In genomic region chr5:151255621-151256286, GRCh38 we compare ENCODE assay signal across 11 cellular contexts. TPM values are rescaled to one million over a fixed set of nuclear protein-coding genes. Genes with fewer than 3 reads are reported as not detected.
A peak's percentile ranks its signal among the peaks of the same experiment; 100 is the strongest.
DNase-seq lines count a peak whose midpoint lies in the region; ATAC-seq, FAIRE-seq and TF ChIP-seq lines count a peak whose summit lies in the region.
"Had no signal": no experiment of that assay in that cellular context is flagged by ENCODE, and none has a peak within 500 bp of the region (broad histone marks: within the 10 kb centered on the region; RNA-seq: fewer than 3 reads in every experiment).

No MANE protein-coding gene starts in this region.

- H3K27ac ChIP-seq in Karpas-422 (ENCODE audit: low read length) = peak overlapping the region; percentile 87

- H3K36me3 ChIP-seq in Karpas-422 (ENCODE audit: insufficient read depth, low read length) = peaks cover 10% of the 10 kb centered on the region; the same call in 1 of the 2 replicates

- peak overlapping the region; percentile 89 for H3K4me2 ChIP-seq in Karpas-422 (ENCODE audit: low read depth, low read length, poor library complexity, severe bottlenecking)

- peak; percentile 91 for DNase-seq in Karpas-422
- DNase-seq in neural crest cell (ENCODE audit: low read depth, low spot score) = no peak
- DNase-seq in NCI-H1694 (lab: John Stamatoyannopoulos, UW) = no peak
- DNase-seq in D721Med (ENCODE audit: insufficient read length, low spot score) = no peak
- no peak for DNase-seq in HEK293T (ENCODE audit: extremely low spot score)
- no peak for DNase-seq in COLO829 (ENCODE audit: low spot score)
- DNase-seq: activated CD4-positive, alpha-beta T cell treated with anti-CD3 and anti-CD28 coated beads, Interleukin-2, amount 50 U/mL, for 48 hours; NCI-H2171; stimulated activated CD4-positive, alpha-beta T cell treated with anti-CD3 and anti-CD28 coated beads, Interleukin-12 subunit alpha, Interleukin-12 subunit beta, amount 100 ng/mL, for 4 hours had no signal

- no peak overlapping the region for H3K27ac Mint-ChIP-seq in neural crest cell (ENCODE audit: unreplicated experiment)

- no peaks in the 10 kb centered on the region for H3K27me3 Mint-ChIP-seq in neural crest cell (ENCODE audit: low read depth)

- peak overlapping the region; percentile 54 for H3K4me3 Mint-ChIP-seq in neural crest cell

- no peaks in the 10 kb centered on the region for H3K9me3 ChIP-seq in Karpas-422 (ENCODE audit: low read length)

- H3K36me3 Mint-ChIP-seq in neural crest cell (ENCODE audit: low read depth) = no peaks in the 10 kb centered on the region

- H3K9ac ChIP-seq in Karpas-422 (ENCODE audit: low read length) = peak overlapping the region; percentile 89

- CTCF ChIA-PET in HEK293T (lab: Yijun Ruan, JAX) = no interaction called here

- peaks cover 73% of the 10 kb centered on the region for H3K79me2 ChIP-seq in Karpas-422 (ENCODE audit: low read length)

- no peak overlapping the region for H2AFZ ChIP-seq in Karpas-422 (ENCODE audit: low read length)

- TF ChIP-seq CTCF in neural crest cell (conservative IDR thresholded peaks at IDR 0.05) (no peak), D721Med (IDR thresholded peaks at IDR 0.05; ENCODE audit: insufficient read depth, missing control alignments) (no peak)

- POLR2A ChIA-PET in HEK293T (lab: Yijun Ruan, JAX) = no interaction called here

- H3K9me2 ChIP-seq in Karpas-422 (replicated peaks; ENCODE audit: insufficient read depth, low read length) = no peaks in the 10 kb centered on the region

- H4K20me1 ChIP-seq in Karpas-422 (ENCODE audit: insufficient read depth, low read depth, low read length) = peaks cover 24% of the 10 kb centered on the region

- H3K4me3 ChIP-seq in Karpas-422 (ENCODE audit: low read length) = peak overlapping the region; percentile 83

- no peak for FAIRE-seq in D721Med (lab: Jason Lieb, UNC)

- no peaks in the 10 kb centered on the region for H3K9me3 Mint-ChIP-seq in neural crest cell

- H3K4me1 Mint-ChIP-seq in neural crest cell = peaks cover 20% of the 10 kb centered on the region

- ATAC-seq in GM18907 (IDR thresholded peaks at IDR 0.05; ENCODE audit: unreplicated experiment) = peak; percentile 41
- ATAC-seq in HG02610 (IDR thresholded peaks at IDR 0.05; ENCODE audit: unreplicated experiment) = peak; percentile 38

- peaks cover 64% of the 10 kb centered on the region for H3K4me1 ChIP-seq in Karpas-422 (ENCODE audit: low read length)

- H3K27me3 ChIP-seq in Karpas-422 (ENCODE audit: low read length) = no peaks in the 10 kb centered on the region

TF ChIP-seq in HEK293T, 16 proteins besides CTCF, POLR2A, EP300 and RAD21:
- TF ChIP-seq L3MBTL2 (conservative IDR thresholded peaks at IDR 0.05) (no peak), FOXK2 (IDR thresholded peaks at IDR 0.05) (no peak), FOXA1 (IDR thresholded peaks at IDR 0.05) (no peak), SUZ12 (IDR thresholded peaks at IDR 0.05) (no peak), HDGF (IDR thresholded peaks at IDR 0.05; ENCODE audit: borderline replicate concordance) (no peak), ELF4 (IDR thresholded peaks at IDR 0.05) (no peak)
- TF ChIP-seq, protein P1, sequence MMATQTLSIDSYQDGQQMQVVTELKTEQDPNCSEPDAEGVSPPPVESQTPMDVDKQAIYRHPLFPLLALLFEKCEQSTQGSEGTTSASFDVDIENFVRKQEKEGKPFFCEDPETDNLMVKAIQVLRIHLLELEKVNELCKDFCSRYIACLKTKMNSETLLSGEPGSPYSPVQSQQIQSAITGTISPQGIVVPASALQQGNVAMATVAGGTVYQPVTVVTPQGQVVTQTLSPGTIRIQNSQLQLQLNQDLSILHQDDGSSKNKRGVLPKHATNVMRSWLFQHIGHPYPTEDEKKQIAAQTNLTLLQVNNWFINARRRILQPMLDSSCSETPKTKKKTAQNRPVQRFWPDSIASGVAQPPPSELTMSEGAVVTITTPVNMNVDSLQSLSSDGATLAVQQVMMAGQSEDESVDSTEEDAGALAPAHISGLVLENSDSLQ (IDR thresholded peaks at IDR 0.05) = no peak

RNA-seq across cellular contexts. Expression of gene GM2A, which starts 2.8 kb away (rescaled TPM):
- 132 and 133 TPM in 2 replicates for total RNA-seq in Karpas-422 (2014; rRNA removed; shearing (Covaris generic); ENCODE audit: low replicate concordance)
- 25.5 and 27.6 TPM in 2 replicates for total RNA-seq in neural crest cell

RNA-seq across cellular contexts. Expression of gene CCDC69, which starts 31.9 kb away (rescaled TPM):
- total RNA-seq in Karpas-422 (2014; rRNA removed; shearing (Covaris generic); ENCODE audit: low replicate concordance) = 241 and 291 TPM in 2 replicates
- total RNA-seq in neural crest cell = 1.7 and 1.8 TPM in 2 replicates

RNA-seq across cellular contexts. Expression of gene SLC36A3, which starts 47.8 kb away (rescaled TPM):
- not detected in 2 replicates for total RNA-seq in Karpas-422 (2014; rRNA removed; shearing (Covaris generic); ENCODE audit: low replicate concordance)
- not detected in 2 replicates for total RNA-seq in neural crest cell

Comparison
In these comparisons a context has a peak if more than half of its experiments do, and no peak if none do; other contexts are left out.
1. RNA of gene CCDC69, which starts 31.9 kb away (total RNA-seq): 241 to 291 TPM in Karpas-422; 1.7 to 1.8 TPM in neural crest cell; every median in the first group is over 10 times any median in the second.